8 cellular contexts compared by ENCODE assay signal in genomic region chr2:148603562-148603920, GRCh38. TPM values are rescaled to one million over a fixed set of nuclear protein-coding genes. Genes with fewer than 3 reads are reported as not detected.
DNase-seq lines count a peak whose midpoint lies in the region; ATAC-seq and TF ChIP-seq lines count a peak whose summit lies in the region.

No MANE protein-coding gene starts in this region.

- H3K4me1 Mint-ChIP-seq in stimulated activated naive CD8-positive, alpha-beta T cell treated with anti-CD3 and anti-CD28 coated beads, Interleukin-15, Interleukin-2, amounts not matched to agents 100 ng/mL and 50 ng/mL, for 24 hours (ENCODE audit: low read depth): peaks cover 23% of the 10 kb centered on the region

- peak; percentile 99 for ATAC-seq in GM21619 (IDR thresholded peaks at IDR 0.05; ENCODE audit: unreplicated experiment)
- peak; percentile 99 for ATAC-seq in HG03280 (IDR thresholded peaks at IDR 0.05; ENCODE audit: unreplicated experiment)
- no peak for ATAC-seq in gastroesophageal sphincter

- H3K27ac Mint-ChIP-seq in stimulated activated naive CD8-positive, alpha-beta T cell treated with anti-CD3 and anti-CD28 coated beads, Interleukin-15, Interleukin-2, amounts not matched to agents 100 ng/mL and 50 ng/mL, for 24 hours: peak overlapping the region; percentile 96

- TF ChIP-seq EP300 in gastroesophageal sphincter (IDR thresholded peaks at IDR 0.05): no peak

- H3K36me3 ChIP-seq in gastroesophageal sphincter: no peaks in the 10 kb centered on the region

- H3K27me3 Mint-ChIP-seq in stimulated activated naive CD8-positive, alpha-beta T cell treated with anti-CD3 and anti-CD28 coated beads, Interleukin-15, Interleukin-2, amounts not matched to agents 100 ng/mL and 50 ng/mL, for 24 hours: peaks cover 8% of the 10 kb centered on the region

- H3K4me3 Mint-ChIP-seq in stimulated activated naive CD8-positive, alpha-beta T cell treated with anti-CD3 and anti-CD28 coated beads, Interleukin-15, Interleukin-2, amounts not matched to agents 100 ng/mL and 50 ng/mL, for 24 hours: peak overlapping the region; percentile 62

- no peak for TF ChIP-seq POLR2A in gastroesophageal sphincter (IDR thresholded peaks at IDR 0.05)

- TF ChIP-seq CTCF in coronary artery (IDR thresholded peaks at IDR 0.05): no peak
- TF ChIP-seq CTCF in gastroesophageal sphincter (IDR thresholded peaks at IDR 0.05): no peak

- no peaks in the 10 kb centered on the region for H3K9me3 Mint-ChIP-seq in stimulated activated naive CD8-positive, alpha-beta T cell treated with anti-CD3 and anti-CD28 coated beads, Interleukin-15, Interleukin-2, amounts not matched to agents 100 ng/mL and 50 ng/mL, for 24 hours

- WGBS in gastroesophageal sphincter (ENCODE audit: low coverage in 1 of 2), 2 donors: 63 to 78% methylated on average over 3 of the region's 3 CpGs

- no peaks in the 10 kb centered on the region for H3K4me1 ChIP-seq in gastroesophageal sphincter

- H3K27me3 ChIP-seq in gastroesophageal sphincter: no peaks in the 10 kb centered on the region

- no peaks in the 10 kb centered on the region for H3K36me3 Mint-ChIP-seq in stimulated activated naive CD8-positive, alpha-beta T cell treated with anti-CD3 and anti-CD28 coated beads, Interleukin-15, Interleukin-2, amounts not matched to agents 100 ng/mL and 50 ng/mL, for 24 hours (ENCODE audit: low read depth)

- peak in 2 of 3 donors; percentile 20 to 37 for DNase-seq in stimulated activated CD4-positive, alpha-beta T cell treated with anti-CD3 and anti-CD28 coated beads, Interleukin-12 subunit alpha, Interleukin-12 subunit beta, amount 100 ng/mL, for 48 hours (ENCODE audit: low read depth in 2 of 3, low spot score in 1 of 3)
- no peak for DNase-seq in stimulated activated CD4-positive, alpha-beta T cell treated with anti-CD3 and anti-CD28 coated beads, Interleukin-2, amount 100 ng/mL, for 24 hours
- no peak for DNase-seq in coronary artery (ENCODE audit: low spot score)
- DNase-seq in stimulated activated naive CD4-positive, alpha-beta T cell (lab: John Stamatoyannopoulos, UW): no peak

- H3K4me3 ChIP-seq in coronary artery (no peak overlapping the region), gastroesophageal sphincter (no peak overlapping the region)

- peaks cover 0 to 34% (median 0%) of the 10 kb centered on the region in 3 donors for H3K9me3 ChIP-seq in gastroesophageal sphincter

- H3K27ac ChIP-seq in coronary artery (no peak overlapping the region), gastroesophageal sphincter (no peak overlapping the region)

RNA-seq across cellular contexts. Expression of gene EPC2, which starts 41.0 kb away (rescaled TPM):
- 10 to 100 TPM; 25.4 to 38.4 (median 30.7) TPM for total RNA-seq in gastroesophageal sphincter

Comparison
In these comparisons a context has a peak if more than half of its experiments do, and no peak if none do; other contexts are left out.
1. DNase-seq: peak in stimulated activated CD4-positive, alpha-beta T cell treated with anti-CD3 and anti-CD28 coated beads, Interleukin-12 subunit alpha, Interleukin-12 subunit beta, amount 100 ng/mL, for 48 hours (2 of 3); none in stimulated activated CD4-positive, alpha-beta T cell treated with anti-CD3 and anti-CD28 coated beads, Interleukin-2, amount 100 ng/mL, for 24 hours (0 of 2), coronary artery (single experiment) and stimulated activated naive CD4-positive, alpha-beta T cell (0 of 6).